ENCODE assay signal across 1 cellular context in the genomic region with DNA sequence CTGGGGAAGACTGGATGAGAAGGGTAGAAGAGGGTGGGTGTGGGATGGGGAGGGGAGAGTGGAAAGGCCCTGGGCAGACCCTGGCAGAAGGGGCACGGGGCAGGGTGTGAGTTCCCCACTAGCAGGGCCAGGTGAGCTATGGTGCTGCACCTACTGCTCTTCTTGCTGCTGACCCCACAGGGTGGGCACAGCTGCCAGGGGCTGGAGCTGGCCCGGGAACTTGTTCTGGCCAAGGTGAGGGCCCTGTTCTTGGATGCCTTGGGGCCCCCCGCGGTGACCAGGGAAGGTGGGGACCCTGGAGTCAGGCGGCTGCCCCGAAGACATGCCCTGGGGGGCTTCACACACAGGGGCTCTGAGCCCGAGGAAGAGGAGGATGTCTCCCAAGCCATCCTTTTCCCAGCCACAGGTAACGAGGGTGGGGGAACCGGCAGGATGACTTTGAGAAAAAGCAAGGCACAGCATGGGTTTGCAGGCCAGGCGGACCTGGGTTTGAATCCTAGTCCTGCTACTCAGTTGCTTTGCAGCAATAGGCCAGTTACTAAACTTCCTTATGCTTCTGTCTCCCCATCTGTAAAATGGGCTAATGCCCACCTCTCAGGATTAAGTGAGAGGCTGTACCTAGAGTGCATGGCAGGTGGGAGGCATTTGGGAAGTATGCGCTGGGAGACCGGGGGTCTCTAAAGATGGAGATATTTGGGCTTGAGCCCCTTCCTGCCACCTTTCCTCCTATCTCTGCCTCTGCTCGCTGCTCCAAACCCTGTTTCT.
TF ChIP-seq lines count a peak whose summit lies in the region.

A gene with protein sequence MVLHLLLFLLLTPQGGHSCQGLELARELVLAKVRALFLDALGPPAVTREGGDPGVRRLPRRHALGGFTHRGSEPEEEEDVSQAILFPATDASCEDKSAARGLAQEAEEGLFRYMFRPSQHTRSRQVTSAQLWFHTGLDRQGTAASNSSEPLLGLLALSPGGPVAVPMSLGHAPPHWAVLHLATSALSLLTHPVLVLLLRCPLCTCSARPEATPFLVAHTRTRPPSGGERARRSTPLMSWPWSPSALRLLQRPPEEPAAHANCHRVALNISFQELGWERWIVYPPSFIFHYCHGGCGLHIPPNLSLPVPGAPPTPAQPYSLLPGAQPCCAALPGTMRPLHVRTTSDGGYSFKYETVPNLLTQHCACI (plus strand): TSS at position 74 of the 765 bp plus-strand sequence. CDS start 65 bp downstream, at position 139.

TF ChIP-seq in HepG2, 621 proteins besides CTCF, POLR2A, EP300 and RAD21 (continued from another document and continues in another):
- TF ChIP-seq MTA1 (CRISPR knock-in tag; IDR thresholded peaks at IDR 0.05; ENCODE audit: borderline replicate concordance): no peak; the same call in 1 of the 2 replicates
- no peak for TF ChIP-seq ZNF878 (CRISPR knock-in tag; IDR thresholded peaks at IDR 0.05)
- no peak; the same call in 1 of the 2 replicates for TF ChIP-seq ZSCAN25 (CRISPR knock-in tag; IDR thresholded peaks at IDR 0.05)
- no peak for TF ChIP-seq ZNF30 (CRISPR knock-in tag; IDR thresholded peaks at IDR 0.05)
- TF ChIP-seq ZZZ3 (CRISPR knock-in tag; IDR thresholded peaks at IDR 0.05; ENCODE audit: borderline replicate concordance): no peak
- no peak for TF ChIP-seq NCOA2 (CRISPR knock-in tag; IDR thresholded peaks at IDR 0.05)
- no peak for TF ChIP-seq PHF20 (CRISPR knock-in tag; IDR thresholded peaks at IDR 0.05)
- TF ChIP-seq, protein P1, sequence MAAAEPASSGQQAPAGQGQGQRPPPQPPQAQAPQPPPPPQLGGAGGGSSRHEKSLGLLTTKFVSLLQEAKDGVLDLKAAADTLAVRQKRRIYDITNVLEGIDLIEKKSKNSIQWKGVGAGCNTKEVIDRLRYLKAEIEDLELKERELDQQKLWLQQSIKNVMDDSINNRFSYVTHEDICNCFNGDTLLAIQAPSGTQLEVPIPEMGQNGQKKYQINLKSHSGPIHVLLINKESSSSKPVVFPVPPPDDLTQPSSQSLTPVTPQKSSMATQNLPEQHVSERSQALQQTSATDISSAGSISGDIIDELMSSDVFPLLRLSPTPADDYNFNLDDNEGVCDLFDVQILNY (CRISPR knock-in tag; conservative IDR thresholded peaks at IDR 0.05): no peak
- TF ChIP-seq TMF1 (CRISPR knock-in tag; IDR thresholded peaks at IDR 0.05; ENCODE audit: low read depth): no peak
- TF ChIP-seq AGO1 (IDR thresholded peaks at IDR 0.05; ENCODE audit: low read depth, low read length, poor library complexity, severe bottlenecking): no peak
- no peak for TF ChIP-seq FLYWCH1 (CRISPR knock-in tag; IDR thresholded peaks at IDR 0.05)
- no peak for TF ChIP-seq ZNF264 (CRISPR knock-in tag; IDR thresholded peaks at IDR 0.05)
- TF ChIP-seq PITX1 (CRISPR knock-in tag; IDR thresholded peaks at IDR 0.05): no peak
- no peak for TF ChIP-seq NR3C1 (CRISPR knock-in tag; IDR thresholded peaks at IDR 0.05)
- TF ChIP-seq, protein P2, sequence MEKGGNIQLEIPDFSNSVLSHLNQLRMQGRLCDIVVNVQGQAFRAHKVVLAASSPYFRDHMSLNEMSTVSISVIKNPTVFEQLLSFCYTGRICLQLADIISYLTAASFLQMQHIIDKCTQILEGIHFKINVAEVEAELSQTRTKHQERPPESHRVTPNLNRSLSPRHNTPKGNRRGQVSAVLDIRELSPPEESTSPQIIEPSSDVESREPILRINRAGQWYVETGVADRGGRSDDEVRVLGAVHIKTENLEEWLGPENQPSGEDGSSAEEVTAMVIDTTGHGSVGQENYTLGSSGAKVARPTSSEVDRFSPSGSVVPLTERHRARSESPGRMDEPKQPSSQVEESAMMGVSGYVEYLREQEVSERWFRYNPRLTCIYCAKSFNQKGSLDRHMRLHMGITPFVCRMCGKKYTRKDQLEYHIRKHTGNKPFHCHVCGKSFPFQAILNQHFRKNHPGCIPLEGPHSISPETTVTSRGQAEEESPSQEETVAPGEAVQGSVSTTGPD (CRISPR knock-in tag; IDR thresholded peaks at IDR 0.05): no peak
- TF ChIP-seq, protein P3, sequence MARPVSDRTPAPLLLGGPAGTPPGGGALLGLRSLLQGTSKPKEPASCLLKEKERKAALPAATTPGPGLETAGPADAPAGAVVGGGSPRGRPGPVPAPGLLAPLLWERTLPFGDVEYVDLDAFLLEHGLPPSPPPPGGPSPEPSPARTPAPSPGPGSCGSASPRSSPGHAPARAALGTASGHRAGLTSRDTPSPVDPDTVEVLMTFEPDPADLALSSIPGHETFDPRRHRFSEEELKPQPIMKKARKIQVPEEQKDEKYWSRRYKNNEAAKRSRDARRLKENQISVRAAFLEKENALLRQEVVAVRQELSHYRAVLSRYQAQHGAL (CRISPR knock-in tag; IDR thresholded peaks at IDR 0.05; ENCODE audit: not compliant biosample characterization): peak; percentile 35
- TF ChIP-seq MLLT10 (CRISPR knock-in tag; IDR thresholded peaks at IDR 0.05): no peak
- TF ChIP-seq, protein P4, sequence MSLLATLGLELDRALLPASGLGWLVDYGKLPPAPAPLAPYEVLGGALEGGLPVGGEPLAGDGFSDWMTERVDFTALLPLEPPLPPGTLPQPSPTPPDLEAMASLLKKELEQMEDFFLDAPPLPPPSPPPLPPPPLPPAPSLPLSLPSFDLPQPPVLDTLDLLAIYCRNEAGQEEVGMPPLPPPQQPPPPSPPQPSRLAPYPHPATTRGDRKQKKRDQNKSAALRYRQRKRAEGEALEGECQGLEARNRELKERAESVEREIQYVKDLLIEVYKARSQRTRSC (CRISPR knock-in tag; IDR thresholded peaks at IDR 0.05; ENCODE audit: low read depth): no peak
- no peak for TF ChIP-seq TOE1 (CRISPR knock-in tag; IDR thresholded peaks at IDR 0.05)
- 0 out of 2 replicates have a peak, but pooled peaks have one; percentile 3 for TF ChIP-seq ZSCAN29 (CRISPR knock-in tag; conservative IDR thresholded peaks at IDR 0.05)
- TF ChIP-seq KMT2B (CRISPR knock-in tag; IDR thresholded peaks at IDR 0.05): no peak
- TF ChIP-seq GFI1 (CRISPR knock-in tag; IDR thresholded peaks at IDR 0.05; ENCODE audit: borderline replicate concordance): no peak
- TF ChIP-seq ZNF180 (CRISPR knock-in tag; IDR thresholded peaks at IDR 0.05; ENCODE audit: borderline replicate concordance, low read depth): no peak
- no peak for TF ChIP-seq ESRRA (CRISPR knock-in tag; IDR thresholded peaks at IDR 0.05; ENCODE audit: low read depth)
- 0 out of 2 replicates have a peak, but pooled peaks have one; percentile 6 for TF ChIP-seq ZNF431 (CRISPR knock-in tag; IDR thresholded peaks at IDR 0.05; ENCODE audit: borderline replicate concordance, low read depth)
- 0 out of 2 replicates have a peak, but pooled peaks have one; percentile 8 for TF ChIP-seq DPF2 (CRISPR knock-in tag; IDR thresholded peaks at IDR 0.05; ENCODE audit: borderline replicate concordance, low read depth)
- TF ChIP-seq ZNF709 (CRISPR knock-in tag; IDR thresholded peaks at IDR 0.05): 0 out of 2 replicates have a peak, but pooled peaks have one; percentile 55
- TF ChIP-seq, protein P5, sequence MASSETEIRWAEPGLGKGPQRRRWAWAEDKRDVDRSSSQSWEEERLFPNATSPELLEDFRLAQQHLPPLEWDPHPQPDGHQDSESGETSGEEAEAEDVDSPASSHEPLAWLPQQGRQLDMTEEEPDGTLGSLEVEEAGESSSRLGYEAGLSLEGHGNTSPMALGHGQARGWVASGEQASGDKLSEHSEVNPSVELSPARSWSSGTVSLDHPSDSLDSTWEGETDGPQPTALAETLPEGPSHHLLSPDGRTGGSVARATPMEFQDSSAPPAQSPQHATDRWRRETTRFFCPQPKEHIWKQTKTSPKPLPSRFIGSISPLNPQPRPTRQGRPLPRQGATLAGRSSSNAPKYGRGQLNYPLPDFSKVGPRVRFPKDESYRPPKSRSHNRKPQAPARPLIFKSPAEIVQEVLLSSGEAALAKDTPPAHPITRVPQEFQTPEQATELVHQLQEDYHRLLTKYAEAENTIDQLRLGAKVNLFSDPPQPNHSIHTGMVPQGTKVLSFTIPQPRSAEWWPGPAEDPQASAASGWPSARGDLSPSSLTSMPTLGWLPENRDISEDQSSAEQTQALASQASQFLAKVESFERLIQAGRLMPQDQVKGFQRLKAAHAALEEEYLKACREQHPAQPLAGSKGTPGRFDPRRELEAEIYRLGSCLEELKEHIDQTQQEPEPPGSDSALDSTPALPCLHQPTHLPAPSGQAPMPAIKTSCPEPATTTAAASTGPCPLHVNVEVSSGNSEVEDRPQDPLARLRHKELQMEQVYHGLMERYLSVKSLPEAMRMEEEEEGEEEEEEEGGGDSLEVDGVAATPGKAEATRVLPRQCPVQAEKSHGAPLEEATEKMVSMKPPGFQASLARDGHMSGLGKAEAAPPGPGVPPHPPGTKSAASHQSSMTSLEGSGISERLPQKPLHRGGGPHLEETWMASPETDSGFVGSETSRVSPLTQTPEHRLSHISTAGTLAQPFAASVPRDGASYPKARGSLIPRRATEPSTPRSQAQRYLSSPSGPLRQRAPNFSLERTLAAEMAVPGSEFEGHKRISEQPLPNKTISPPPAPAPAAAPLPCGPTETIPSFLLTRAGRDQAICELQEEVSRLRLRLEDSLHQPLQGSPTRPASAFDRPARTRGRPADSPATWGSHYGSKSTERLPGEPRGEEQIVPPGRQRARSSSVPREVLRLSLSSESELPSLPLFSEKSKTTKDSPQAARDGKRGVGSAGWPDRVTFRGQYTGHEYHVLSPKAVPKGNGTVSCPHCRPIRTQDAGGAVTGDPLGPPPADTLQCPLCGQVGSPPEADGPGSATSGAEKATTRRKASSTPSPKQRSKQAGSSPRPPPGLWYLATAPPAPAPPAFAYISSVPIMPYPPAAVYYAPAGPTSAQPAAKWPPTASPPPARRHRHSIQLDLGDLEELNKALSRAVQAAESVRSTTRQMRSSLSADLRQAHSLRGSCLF (CRISPR knock-in tag; IDR thresholded peaks at IDR 0.05; ENCODE audit: borderline replicate concordance): no peak
- no peak for TF ChIP-seq ZNF761 (CRISPR knock-in tag; conservative IDR thresholded peaks at IDR 0.05)
- no peak for TF ChIP-seq ZNF326 (CRISPR knock-in tag; IDR thresholded peaks at IDR 0.05; ENCODE audit: borderline replicate concordance)
- TF ChIP-seq DNMT3B (CRISPR knock-in tag; conservative IDR thresholded peaks at IDR 0.05): no peak
- no peak for TF ChIP-seq MATR3 (CRISPR knock-in tag; IDR thresholded peaks at IDR 0.05)
- 0 out of 2 replicates have a peak, but pooled peaks have one; percentile 54 for TF ChIP-seq ZNF607 (CRISPR knock-in tag; IDR thresholded peaks at IDR 0.05; ENCODE audit: borderline replicate concordance)
- no peak for TF ChIP-seq KAT7 (CRISPR knock-in tag; IDR thresholded peaks at IDR 0.05; ENCODE audit: borderline replicate concordance)
- TF ChIP-seq BRCA1 (CRISPR knock-in tag; IDR thresholded peaks at IDR 0.05): no peak
- no peak for TF ChIP-seq TCF7 (IDR thresholded peaks at IDR 0.05; ENCODE audit: low read depth)
- no peak for TF ChIP-seq ZNF792 (CRISPR knock-in tag; IDR thresholded peaks at IDR 0.05)
- 0 out of 2 replicates have a peak, but pooled peaks have one; percentile 42 for TF ChIP-seq ZNF678 (CRISPR knock-in tag; IDR thresholded peaks at IDR 0.05)
- no peak for TF ChIP-seq POLR2G (IDR thresholded peaks at IDR 0.05; ENCODE audit: low read depth, low read length)
- TF ChIP-seq, protein P6, sequence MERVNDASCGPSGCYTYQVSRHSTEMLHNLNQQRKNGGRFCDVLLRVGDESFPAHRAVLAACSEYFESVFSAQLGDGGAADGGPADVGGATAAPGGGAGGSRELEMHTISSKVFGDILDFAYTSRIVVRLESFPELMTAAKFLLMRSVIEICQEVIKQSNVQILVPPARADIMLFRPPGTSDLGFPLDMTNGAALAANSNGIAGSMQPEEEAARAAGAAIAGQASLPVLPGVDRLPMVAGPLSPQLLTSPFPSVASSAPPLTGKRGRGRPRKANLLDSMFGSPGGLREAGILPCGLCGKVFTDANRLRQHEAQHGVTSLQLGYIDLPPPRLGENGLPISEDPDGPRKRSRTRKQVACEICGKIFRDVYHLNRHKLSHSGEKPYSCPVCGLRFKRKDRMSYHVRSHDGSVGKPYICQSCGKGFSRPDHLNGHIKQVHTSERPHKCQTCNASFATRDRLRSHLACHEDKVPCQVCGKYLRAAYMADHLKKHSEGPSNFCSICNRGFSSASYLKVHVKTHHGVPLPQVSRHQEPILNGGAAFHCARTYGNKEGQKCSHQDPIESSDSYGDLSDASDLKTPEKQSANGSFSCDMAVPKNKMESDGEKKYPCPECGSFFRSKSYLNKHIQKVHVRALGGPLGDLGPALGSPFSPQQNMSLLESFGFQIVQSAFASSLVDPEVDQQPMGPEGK (CRISPR knock-in tag; IDR thresholded peaks at IDR 0.05): no peak
- TF ChIP-seq, protein P7, sequence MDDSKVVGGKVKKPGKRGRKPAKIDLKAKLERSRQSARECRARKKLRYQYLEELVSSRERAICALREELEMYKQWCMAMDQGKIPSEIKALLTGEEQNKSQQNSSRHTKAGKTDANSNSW (CRISPR knock-in tag; IDR thresholded peaks at IDR 0.05; ENCODE audit: borderline replicate concordance): no peak
- no peak for TF ChIP-seq NFIC (IDR thresholded peaks at IDR 0.05; ENCODE audit: low read length)
- TF ChIP-seq CHD4 (IDR thresholded peaks at IDR 0.05; ENCODE audit: borderline replicate concordance, low read length): no peak
- TF ChIP-seq TBX2 (CRISPR knock-in tag; IDR thresholded peaks at IDR 0.05; ENCODE audit: borderline replicate concordance): no peak
- TF ChIP-seq MZF1 (CRISPR knock-in tag; IDR thresholded peaks at IDR 0.05; ENCODE audit: borderline replicate concordance): no peak
- no peak for TF ChIP-seq ZNF350 (CRISPR knock-in tag; IDR thresholded peaks at IDR 0.05; ENCODE audit: borderline replicate concordance, low read depth)
- no peak for TF ChIP-seq ZNF619 (CRISPR knock-in tag; IDR thresholded peaks at IDR 0.05)
- TF ChIP-seq SP5 (CRISPR knock-in tag; IDR thresholded peaks at IDR 0.05; ENCODE audit: borderline replicate concordance, low read depth): no peak
- no peak for TF ChIP-seq RAD51 (IDR thresholded peaks at IDR 0.05; ENCODE audit: borderline replicate concordance)
- no peak for TF ChIP-seq ZNF3 (CRISPR knock-in tag; IDR thresholded peaks at IDR 0.05)
- no peak for TF ChIP-seq HNF4A (CRISPR knock-in tag; IDR thresholded peaks at IDR 0.05)
- TF ChIP-seq ZNF567 (CRISPR knock-in tag; IDR thresholded peaks at IDR 0.05; ENCODE audit: borderline replicate concordance): 0 out of 2 replicates have a peak, but pooled peaks have one; percentile 46
- TF ChIP-seq NR2F6 (IDR thresholded peaks at IDR 0.05): no peak
- TF ChIP-seq NR2F6 (CRISPR knock-in tag; IDR thresholded peaks at IDR 0.05): no peak
- TF ChIP-seq RBM39 (IDR thresholded peaks at IDR 0.05; ENCODE audit: low read depth, low read length, poor library complexity, severe bottlenecking): no peak
- no peak for TF ChIP-seq ZFP36L1 (CRISPR knock-in tag; IDR thresholded peaks at IDR 0.05)
- no peak for TF ChIP-seq ZNF17 (CRISPR knock-in tag; IDR thresholded peaks at IDR 0.05)
- TF ChIP-seq ZKSCAN5 (CRISPR knock-in tag; IDR thresholded peaks at IDR 0.05): no peak
- TF ChIP-seq, protein P8, sequence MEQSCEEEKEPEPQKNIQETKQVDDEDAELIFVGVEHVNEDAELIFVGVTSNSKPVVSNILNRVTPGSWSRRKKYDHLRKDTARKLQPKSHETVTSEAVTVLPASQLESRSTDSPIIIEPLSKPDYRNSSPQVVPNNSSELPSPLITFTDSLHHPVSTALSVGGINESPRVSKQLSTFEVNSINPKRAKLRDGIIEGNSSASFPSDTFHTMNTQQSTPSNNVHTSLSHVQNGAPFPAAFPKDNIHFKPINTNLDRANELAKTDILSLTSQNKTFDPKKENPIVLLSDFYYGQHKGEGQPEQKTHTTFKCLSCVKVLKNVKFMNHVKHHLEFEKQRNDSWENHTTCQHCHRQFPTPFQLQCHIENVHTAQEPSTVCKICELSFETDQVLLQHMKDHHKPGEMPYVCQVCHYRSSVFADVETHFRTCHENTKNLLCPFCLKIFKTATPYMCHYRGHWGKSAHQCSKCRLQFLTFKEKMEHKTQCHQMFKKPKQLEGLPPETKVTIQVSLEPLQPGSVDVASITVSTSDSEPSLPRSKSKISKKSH (CRISPR knock-in tag; IDR thresholded peaks at IDR 0.05; ENCODE audit: borderline replicate concordance): no peak; the same call in 1 of the 2 replicates
- no peak for TF ChIP-seq ERF (CRISPR knock-in tag; IDR thresholded peaks at IDR 0.05)
